ENCODE assay signal across 12 cellular contexts in the genomic region with DNA sequence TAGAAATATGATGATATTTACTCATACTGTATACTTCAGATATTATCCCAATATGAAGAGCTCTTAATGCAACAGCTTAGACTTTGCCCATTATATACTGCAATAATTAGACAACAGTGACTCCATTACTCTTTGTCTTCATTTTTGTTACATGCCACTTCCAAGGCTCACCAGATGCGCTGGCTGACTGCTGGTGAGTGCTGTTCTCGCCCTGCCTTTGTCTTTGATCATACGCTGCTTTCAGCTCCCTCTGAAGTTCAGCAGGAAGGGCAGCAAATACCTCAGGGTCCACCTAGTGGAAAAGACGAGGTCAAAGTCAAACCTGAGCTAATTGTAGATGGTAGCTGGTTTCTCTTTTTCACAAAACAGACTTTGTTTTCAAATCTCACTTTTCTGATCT.
DNase-seq lines count a peak whose midpoint lies in the region; ATAC-seq lines count a peak whose summit lies in the region.
"Had no signal": no experiment of that assay in that cellular context is flagged by ENCODE, and none has a peak within 500 bp of the region (broad histone marks: within the 10 kb centered on the region; RNA-seq: fewer than 3 reads in every experiment).

No MANE protein-coding gene starts in this region.

- H3K27me3 ChIP-seq in skeletal muscle tissue (ENCODE audit: control insufficient read depth in 3 of 3, insufficient read depth in 3 of 3, low read length in 3 of 3), result no peaks in the 10 kb centered on the region

- peak overlapping the region; percentile 57 for H3K27ac ChIP-seq in skeletal muscle tissue (ENCODE audit: low read depth, low read length)
- H3K27ac ChIP-seq: WERI-Rb-1 had no signal

- H3K4me1 Mint-ChIP-seq in activated CD4-positive, alpha-beta T cell treated with anti-CD3 and anti-CD28 coated beads, Interleukin-2, amount 10 ng/mL, durations not matched to agents 7 days and 5 days, result peaks cover 14% of the 10 kb centered on the region
- H3K4me1 Mint-ChIP-seq in activated T-helper 1 cell treated with anti-CD3 and anti-CD28 coated beads, Interleukin-12 subunit alpha, Interleukin-12 subunit beta, Interleukin-2, Interleukin-4 antibody, amounts not matched to agents 30 ng/mL and 10 ng/mL and 1 ng/mL, durations not matched to agents 14 hours and 24 hours and 36 hours (ENCODE audit: low read depth), result peaks cover 11% of the 10 kb centered on the region
- H3K4me1 Mint-ChIP-seq: B cell had no signal

- H3K4me3 Mint-ChIP-seq in activated CD4-positive, alpha-beta T cell treated with anti-CD3 and anti-CD28 coated beads, Interleukin-2, amount 10 ng/mL, durations not matched to agents 7 days and 5 days, result no peak overlapping the region
- H3K4me3 Mint-ChIP-seq in activated T-helper 1 cell treated with anti-CD3 and anti-CD28 coated beads, Interleukin-12 subunit alpha, Interleukin-12 subunit beta, Interleukin-2, Interleukin-4 antibody, amounts not matched to agents 30 ng/mL and 10 ng/mL and 1 ng/mL, durations not matched to agents 14 hours and 24 hours and 36 hours, result no peak overlapping the region
- H3K4me3 Mint-ChIP-seq: B cell had no signal

- no peaks in the 10 kb centered on the region for H3K9me3 ChIP-seq in skeletal muscle tissue (ENCODE audit: control insufficient read depth in 3 of 3, low read length in 3 of 3)

- H3K36me3 ChIP-seq in skeletal muscle tissue (ENCODE audit: control insufficient read depth in 3 of 3, insufficient read depth in 3 of 3, low read length in 3 of 3), result peaks cover 16 to 68% (median 64%) of the 10 kb centered on the region in 3 donors

- ATAC-seq in HG02973 (IDR thresholded peaks at IDR 0.05; ENCODE audit: unreplicated experiment), result no peak

- no peaks in the 10 kb centered on the region for H3K9me3 Mint-ChIP-seq in activated CD4-positive, alpha-beta T cell treated with anti-CD3 and anti-CD28 coated beads, Interleukin-2, amount 10 ng/mL, durations not matched to agents 7 days and 5 days
- H3K9me3 Mint-ChIP-seq in activated T-helper 1 cell treated with anti-CD3 and anti-CD28 coated beads, Interleukin-12 subunit alpha, Interleukin-12 subunit beta, Interleukin-2, Interleukin-4 antibody, amounts not matched to agents 30 ng/mL and 10 ng/mL and 1 ng/mL, durations not matched to agents 14 hours and 24 hours and 36 hours, result no peaks in the 10 kb centered on the region

- H3K4me3 ChIP-seq in skeletal muscle tissue (ENCODE audit: low read length in 3 of 3), result no peak overlapping the region

- POLR2A ChIA-PET in activated CD4-positive, alpha-beta T cell treated with anti-CD3 and anti-CD28 coated beads, Interleukin-2, amount 10 ng/mL, durations not matched to agents 7 days and 5 days (lab: Charles Lee), result interaction anchor here (0.7 kb wide), 2 partner anchors 221 to 1370 kb away, joined by 3 read pairs; no protein-coding TSS in a partner anchor

- H3K9ac ChIP-seq in skeletal muscle tissue (ENCODE audit: low read depth in 1 of 3, low read length in 3 of 3), result peak overlapping the region in 2 of 3 donors; percentile 10 to 12

- H3K4me1 ChIP-seq in skeletal muscle tissue (ENCODE audit: control insufficient read depth in 3 of 3, insufficient read depth in 3 of 3, low read length in 3 of 3), result peaks cover 19 to 24% (median 22%) of the 10 kb centered on the region in 3 donors

- peak; percentile 6 for DNase-seq in activated CD4-positive, alpha-beta T cell treated with anti-CD3 and anti-CD28 coated beads, Interleukin-2, amount 10 ng/mL, durations not matched to agents 7 days and 5 days
- DNase-seq in activated CD4-positive, alpha-beta T cell treated with anti-CD3 and anti-CD28 coated beads for 1 hour, result no peak
- DNase-seq in activated T-helper 1 cell treated with anti-CD3 and anti-CD28 coated beads, Interleukin-12 subunit alpha, Interleukin-12 subunit beta, Interleukin-2, Interleukin-4 antibody, amounts not matched to agents 30 ng/mL and 10 ng/mL and 1 ng/mL, durations not matched to agents 14 hours and 24 hours and 36 hours (ENCODE audit: low spot score), result no peak
- DNase-seq in iPS DF 19.7 (ENCODE audit: low read depth, low spot score), result peak; percentile 28
- DNase-seq in amniotic stem cell (lab: John Stamatoyannopoulos, UW), result no peak
- no peak for DNase-seq in COR-L47 (lab: John Stamatoyannopoulos, UW)
- DNase-seq: NCI-H524 treated with DMSO at 0.1 percent for 48 hours, retina, WERI-Rb-1 had no signal

- CTCF ChIA-PET in activated CD4-positive, alpha-beta T cell treated with anti-CD3 and anti-CD28 coated beads, Interleukin-2, amount 10 ng/mL, durations not matched to agents 7 days and 5 days (lab: Charles Lee), result interaction anchor here (1.6 kb wide), 1 partner anchor 11 kb away, joined by 5 read pairs; no protein-coding TSS in a partner anchor

- intact Hi-C loops in activated T-helper 1 cell treated with anti-CD3 and anti-CD28 coated beads, Interleukin-12 subunit alpha, Interleukin-12 subunit beta, Interleukin-2, Interleukin-4 antibody, amounts not matched to agents 30 ng/mL and 10 ng/mL and 1 ng/mL, durations not matched to agents 14 hours and 24 hours and 36 hours (cut with micrococcal nuclease), result loop anchor here (5.0 kb wide), 1 partner anchor 89 kb away; the partner anchor contains the start of gene REV1

- no peaks in the 10 kb centered on the region for H3K27me3 Mint-ChIP-seq in activated CD4-positive, alpha-beta T cell treated with anti-CD3 and anti-CD28 coated beads, Interleukin-2, amount 10 ng/mL, durations not matched to agents 7 days and 5 days
- H3K27me3 Mint-ChIP-seq in activated T-helper 1 cell treated with anti-CD3 and anti-CD28 coated beads, Interleukin-12 subunit alpha, Interleukin-12 subunit beta, Interleukin-2, Interleukin-4 antibody, amounts not matched to agents 30 ng/mL and 10 ng/mL and 1 ng/mL, durations not matched to agents 14 hours and 24 hours and 36 hours (ENCODE audit: insufficient read depth), result no peaks in the 10 kb centered on the region
- H3K27me3 Mint-ChIP-seq: B cell had no signal

- H3K36me3 Mint-ChIP-seq in activated CD4-positive, alpha-beta T cell treated with anti-CD3 and anti-CD28 coated beads, Interleukin-2, amount 10 ng/mL, durations not matched to agents 7 days and 5 days (ENCODE audit: low read depth), result peaks cover 57% of the 10 kb centered on the region
- peaks cover 46% of the 10 kb centered on the region for H3K36me3 Mint-ChIP-seq in activated T-helper 1 cell treated with anti-CD3 and anti-CD28 coated beads, Interleukin-12 subunit alpha, Interleukin-12 subunit beta, Interleukin-2, Interleukin-4 antibody, amounts not matched to agents 30 ng/mL and 10 ng/mL and 1 ng/mL, durations not matched to agents 14 hours and 24 hours and 36 hours (ENCODE audit: low read depth)

- peak overlapping the region; percentile 21 for H3K27ac Mint-ChIP-seq in activated CD4-positive, alpha-beta T cell treated with anti-CD3 and anti-CD28 coated beads, Interleukin-2, amount 10 ng/mL, durations not matched to agents 7 days and 5 days
- peak overlapping the region; percentile 35 for H3K27ac Mint-ChIP-seq in activated T-helper 1 cell treated with anti-CD3 and anti-CD28 coated beads, Interleukin-12 subunit alpha, Interleukin-12 subunit beta, Interleukin-2, Interleukin-4 antibody, amounts not matched to agents 30 ng/mL and 10 ng/mL and 1 ng/mL, durations not matched to agents 14 hours and 24 hours and 36 hours

Comparison
In these comparisons a context has a peak if more than half of its experiments do, and no peak if none do; other contexts are left out.
1. DNase-seq: peak in activated CD4-positive, alpha-beta T cell treated with anti-CD3 and anti-CD28 coated beads, Interleukin-2, amount 10 ng/mL, durations not matched to agents 7 days and 5 days (single experiment) and iPS DF 19.7 (single experiment); none in activated CD4-positive, alpha-beta T cell treated with anti-CD3 and anti-CD28 coated beads for 1 hour (single experiment), activated T-helper 1 cell treated with anti-CD3 and anti-CD28 coated beads, Interleukin-12 subunit alpha, Interleukin-12 subunit beta, Interleukin-2, Interleukin-4 antibody, amounts not matched to agents 30 ng/mL and 10 ng/mL and 1 ng/mL, durations not matched to agents 14 hours and 24 hours and 36 hours (single experiment), amniotic stem cell (single experiment) and COR-L47 (single experiment).